ENCODE assay signal across 24 cellular contexts in the genomic region with DNA sequence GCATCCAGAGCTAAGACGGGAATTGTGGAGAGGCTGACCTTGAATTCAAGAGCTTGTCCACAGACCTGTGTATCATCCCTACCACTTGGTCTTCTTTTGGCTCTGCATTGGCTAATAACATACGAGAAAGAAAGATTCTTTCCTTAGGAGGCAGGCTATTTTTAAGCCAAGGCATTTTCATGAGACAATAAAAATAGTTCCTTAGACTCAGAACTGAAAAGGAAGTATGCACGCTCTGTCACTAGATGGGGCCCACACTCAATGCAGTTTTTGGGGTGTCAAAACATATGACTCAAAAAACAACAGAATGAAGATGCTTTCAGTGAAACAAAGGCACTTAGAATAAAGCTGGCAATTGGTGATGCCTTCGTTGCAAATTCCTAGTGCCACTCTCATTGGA.
DNase-seq lines count a peak whose midpoint lies in the region; ATAC-seq and TF ChIP-seq lines count a peak whose summit lies in the region.
"Had no signal": no experiment of that assay in that cellular context is flagged by ENCODE, and none has a peak within 500 bp of the region (broad histone marks: within the 10 kb centered on the region; RNA-seq: fewer than 3 reads in every experiment).

No MANE protein-coding gene starts in this region.

- H3K9me3 Mint-ChIP-seq in WTC11, result peaks cover 12% of the 10 kb centered on the region
- H3K9me3 Mint-ChIP-seq: activated CD4-positive, alpha-beta T cell treated with anti-CD3 and anti-CD28 coated beads, Interleukin-2, amount 10 ng/mL, durations not matched to agents 7 days and 5 days; activated T-helper 1 cell treated with anti-CD3 and anti-CD28 coated beads, Interleukin-12 subunit alpha, Interleukin-12 subunit beta, Interleukin-2, Interleukin-4 antibody, amounts not matched to agents 30 ng/mL and 10 ng/mL and 1 ng/mL, durations not matched to agents 14 hours and 24 hours and 36 hours had no signal

- H3K36me3 ChIP-seq in SK-N-SH (replicated peaks in 1 of 2; ENCODE audit: control insufficient read depth in 1 of 2, insufficient read depth in 2 of 2, low read length in 1 of 2) (no peaks in the 10 kb centered on the region), tibial artery (no peaks in the 10 kb centered on the region)
- H3K36me3 ChIP-seq: ascending aorta, pancreas, right lobe of liver had no signal

- POLR2A ChIA-PET in SK-N-SH (lab: Yijun Ruan, JAX) (no interaction called here), WTC11 (lab: Charles Lee) (interaction anchor here (0.6 kb wide), 1 partner anchor 317 kb away, joined by 3 read pairs; no protein-coding TSS in a partner anchor)

- TF ChIP-seq CTCF in AG09309 (IDR thresholded peaks at IDR 0.05; ENCODE audit: control insufficient read depth, insufficient read depth, low read depth, low read length, missing control alignments) (peak; percentile 17), HFF-Myc (IDR thresholded peaks at IDR 0.05; ENCODE audit: low read depth, low read length, missing control alignments) (peak; percentile 15), SK-N-SH (IDR thresholded peaks at IDR 0.05) (peak; percentile 36), foreskin fibroblast (IDR thresholded peaks at IDR 0.05; ENCODE audit: low read depth, low read length) (peak; percentile 28), tibial artery (IDR thresholded peaks at IDR 0.05) (no peak), WTC11 (IDR thresholded peaks at IDR 0.05) (no peak)

- no peaks in the 10 kb centered on the region for H3F3A ChIP-seq in SK-N-SH (replicated peaks; ENCODE audit: insufficient read depth)

- H3K4me1 ChIP-seq in SK-N-SH (ENCODE audit: control insufficient read depth in 1 of 2, insufficient read depth in 2 of 2, low read depth in 1 of 2, low read length in 1 of 2), result no peaks in the 10 kb centered on the region
- no peaks in the 10 kb centered on the region for H3K4me1 ChIP-seq in tibial artery
- H3K4me1 ChIP-seq: ascending aorta, pancreas, right lobe of liver had no signal

- H3K4me3 ChIP-seq in AG09309 (ENCODE audit: control insufficient read depth, low read depth, low read length) (no peak overlapping the region), HFF-Myc (replicated peaks; ENCODE audit: low read depth, low read length) (no peak overlapping the region), SK-N-SH (ENCODE audit: low read depth in 2 of 2, low read length in 1 of 2) (no peak overlapping the region), foreskin fibroblast (ENCODE audit: low read depth in 1 of 2, low read length in 2 of 2) (no peak overlapping the region), tibial artery (no peak overlapping the region)
- H3K4me3 ChIP-seq: ascending aorta, pancreas, right lobe of liver had no signal

- no peaks in the 10 kb centered on the region for H4K20me1 ChIP-seq in SK-N-SH (ENCODE audit: insufficient read depth)

- no peaks in the 10 kb centered on the region for H3K27me3 ChIP-seq in SK-N-SH (ENCODE audit: insufficient read depth)
- no peaks in the 10 kb centered on the region for H3K27me3 ChIP-seq in tibial artery
- H3K27me3 ChIP-seq: ascending aorta, pancreas, right lobe of liver had no signal

- WGBS in SK-N-SH (ENCODE audit: low lambda C conversion rate), result 70% methylated on average over 4 of the region's 4 CpGs

- H3K9me2 ChIP-seq in SK-N-SH, result no peaks in the 10 kb centered on the region

- no peaks in the 10 kb centered on the region for H3K27me3 Mint-ChIP-seq in WTC11 (ENCODE audit: low read depth)
- H3K27me3 Mint-ChIP-seq: activated CD4-positive, alpha-beta T cell treated with anti-CD3 and anti-CD28 coated beads, Interleukin-2, amount 10 ng/mL, durations not matched to agents 7 days and 5 days; activated CD8-positive, alpha-beta memory T cell treated with anti-CD3 and anti-CD28 coated beads, Interleukin-2, amount 10 ng/mL, durations not matched to agents 7 days and 5 days; natural killer cell treated with Interleukin-12 subunit alpha and Interleukin-12 subunit beta and Interleukin-15 and Interleukin-18, amount 100 ng/mL, for 72 hours had no signal

- DNase-seq in AG09309 (ENCODE audit: low read depth), result no peak
- no peak for DNase-seq in HFF-Myc (ENCODE audit: extremely low read depth, low read depth)
- no peak for DNase-seq in SK-N-SH
- DNase-seq in foreskin fibroblast, result peak in 1 of 2 donors; percentile 15
- no peak for DNase-seq in tibial artery
- DNase-seq in WTC11 (ENCODE audit: low spot score), result no peak
- DNase-seq: activated CD4-positive, alpha-beta T cell treated with anti-CD3 and anti-CD28 coated beads, Interleukin-2, amount 10 ng/mL, durations not matched to agents 7 days and 5 days; activated CD8-positive, alpha-beta memory T cell treated with anti-CD3 and anti-CD28 coated beads, Interleukin-2, amount 10 ng/mL, durations not matched to agents 7 days and 5 days; central memory CD4-positive, alpha-beta T cell; foreskin melanocyte; hippocampal formation; IMR-90; left ventricle myocardium superior; NCI-H1436; NCI-H526; pancreas; right lobe of liver had no signal

- no peak overlapping the region for H3K27ac Mint-ChIP-seq in WTC11
- H3K27ac Mint-ChIP-seq: activated CD4-positive, alpha-beta T cell treated with anti-CD3 and anti-CD28 coated beads, Interleukin-2, amount 10 ng/mL, durations not matched to agents 7 days and 5 days; activated CD8-positive, alpha-beta memory T cell treated with anti-CD3 and anti-CD28 coated beads, Interleukin-2, amount 10 ng/mL, durations not matched to agents 7 days and 5 days; activated naive CD4-positive, alpha-beta T cell treated with anti-CD3 and anti-CD28 coated beads, Interleukin-2, amount 50 U/mL, for 72 hours; activated T-helper 1 cell treated with anti-CD3 and anti-CD28 coated beads, Interleukin-12 subunit alpha, Interleukin-12 subunit beta, Interleukin-2, Interleukin-4 antibody, amounts not matched to agents 30 ng/mL and 10 ng/mL and 1 ng/mL, durations not matched to agents 14 hours and 24 hours and 36 hours; mesothelial cell of epicardium; natural killer cell treated with Interleukin-12 subunit alpha and Interleukin-12 subunit beta and Interleukin-15 and Interleukin-18, amount 100 ng/mL, for 72 hours had no signal

- ATAC-seq in WTC11 (no peak), HG02981 (IDR thresholded peaks at IDR 0.05; ENCODE audit: unreplicated experiment) (no peak), GM21528 (IDR thresholded peaks at IDR 0.05; ENCODE audit: low FRiP score, unreplicated experiment) (no peak)
- ATAC-seq: activated CD8-positive, alpha-beta memory T cell treated with anti-CD3 and anti-CD28 coated beads, Interleukin-2, amount 10 ng/mL, durations not matched to agents 7 days and 5 days; activated naive CD4-positive, alpha-beta T cell treated with anti-CD3 and anti-CD28 coated beads, Interleukin-2, amount 50 U/mL, for 72 hours; left ventricle myocardium superior had no signal

- H3K4me2 ChIP-seq in SK-N-SH, result no peak overlapping the region

- CTCF ChIA-PET in SK-N-SH (lab: Yijun Ruan, JAX), result interaction anchor here (1.0 to 1.7 kb wide), 4 partner anchors 19 to 552 kb away, joined by 3 to 5 read pairs (median 4); no protein-coding TSS in a partner anchor
- CTCF ChIA-PET in WTC11 (lab: Charles Lee), result no interaction called here

- TF ChIP-seq EP300 in SK-N-SH (IDR thresholded peaks at IDR 0.05; ENCODE audit: borderline replicate concordance in 1 of 2, low read depth in 1 of 2, low read length in 1 of 2), result no peak

- no peak overlapping the region for H3K27ac ChIP-seq in SK-N-SH (ENCODE audit: low read depth in 2 of 2, low read length in 1 of 2)
- H3K27ac ChIP-seq in tibial artery, result no peak overlapping the region
- H3K27ac ChIP-seq: ascending aorta, pancreas, right lobe of liver had no signal

- H3K79me2 ChIP-seq in SK-N-SH (ENCODE audit: insufficient read depth), result no peaks in the 10 kb centered on the region

- no peaks in the 10 kb centered on the region for H3K36me3 Mint-ChIP-seq in WTC11
- H3K36me3 Mint-ChIP-seq: activated CD8-positive, alpha-beta memory T cell treated with anti-CD3 and anti-CD28 coated beads, Interleukin-2, amount 10 ng/mL, durations not matched to agents 7 days and 5 days; activated naive CD4-positive, alpha-beta T cell treated with anti-CD3 and anti-CD28 coated beads, Interleukin-2, amount 50 U/mL, for 72 hours; mesothelial cell of epicardium; natural killer cell treated with Interleukin-12 subunit alpha and Interleukin-12 subunit beta and Interleukin-15 and Interleukin-18, amount 100 ng/mL, for 72 hours had no signal

- TF ChIP-seq RAD21 in SK-N-SH (IDR thresholded peaks at IDR 0.05; ENCODE audit: low read length), result no peak

- no peak overlapping the region for H3K9ac ChIP-seq in SK-N-SH

- H3K9me3 ChIP-seq in SK-N-SH (no peaks in the 10 kb centered on the region), tibial artery (no peaks in the 10 kb centered on the region)
- H3K9me3 ChIP-seq: ascending aorta, pancreas, right lobe of liver had no signal

- no peak overlapping the region for H3K4me3 Mint-ChIP-seq in WTC11
- H3K4me3 Mint-ChIP-seq: activated CD4-positive, alpha-beta T cell treated with anti-CD3 and anti-CD28 coated beads, Interleukin-2, amount 10 ng/mL, durations not matched to agents 7 days and 5 days; activated CD8-positive, alpha-beta memory T cell treated with anti-CD3 and anti-CD28 coated beads, Interleukin-2, amount 10 ng/mL, durations not matched to agents 7 days and 5 days; activated T-helper 1 cell treated with anti-CD3 and anti-CD28 coated beads, Interleukin-12 subunit alpha, Interleukin-12 subunit beta, Interleukin-2, Interleukin-4 antibody, amounts not matched to agents 30 ng/mL and 10 ng/mL and 1 ng/mL, durations not matched to agents 14 hours and 24 hours and 36 hours; mesothelial cell of epicardium; natural killer cell treated with Interleukin-12 subunit alpha and Interleukin-12 subunit beta and Interleukin-15 and Interleukin-18, amount 100 ng/mL, for 72 hours had no signal

- intact Hi-C loops in tibial artery (cut with DNase I; ENCODE audit: low total_unique reads), result no loop called here

- 0 out of 2 replicates have a peak, but pooled peaks cover 3% of the 10 kb centered on the region for H3K4me1 Mint-ChIP-seq in WTC11
- H3K4me1 Mint-ChIP-seq: activated CD4-positive, alpha-beta T cell treated with anti-CD3 and anti-CD28 coated beads, Interleukin-2, amount 10 ng/mL, durations not matched to agents 7 days and 5 days; activated CD8-positive, alpha-beta memory T cell treated with anti-CD3 and anti-CD28 coated beads, Interleukin-2, amount 10 ng/mL, durations not matched to agents 7 days and 5 days; mesothelial cell of epicardium had no signal

- no peak overlapping the region for H2AFZ ChIP-seq in SK-N-SH (ENCODE audit: low read depth)

TF ChIP-seq in SK-N-SH, 30 proteins besides CTCF, POLR2A, EP300 and RAD21 (continues in another document):
- TF ChIP-seq ELF1 (IDR thresholded peaks at IDR 0.05), result no peak
- TF ChIP-seq, protein P1, sequence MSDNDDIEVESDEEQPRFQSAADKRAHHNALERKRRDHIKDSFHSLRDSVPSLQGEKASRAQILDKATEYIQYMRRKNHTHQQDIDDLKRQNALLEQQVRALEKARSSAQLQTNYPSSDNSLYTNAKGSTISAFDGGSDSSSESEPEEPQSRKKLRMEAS (IDR thresholded peaks at IDR 0.05; ENCODE audit: low read depth), result no peak

Comparison
In these comparisons a context has a peak if more than half of its experiments do, and no peak if none do; other contexts are left out.
1. CTCF ChIP-seq: peak in AG09309 (single experiment), HFF-Myc (single experiment), SK-N-SH (single experiment) and foreskin fibroblast (single experiment); none in tibial artery (0 of 2) and WTC11 (single experiment).